In the genomic region with DNA sequence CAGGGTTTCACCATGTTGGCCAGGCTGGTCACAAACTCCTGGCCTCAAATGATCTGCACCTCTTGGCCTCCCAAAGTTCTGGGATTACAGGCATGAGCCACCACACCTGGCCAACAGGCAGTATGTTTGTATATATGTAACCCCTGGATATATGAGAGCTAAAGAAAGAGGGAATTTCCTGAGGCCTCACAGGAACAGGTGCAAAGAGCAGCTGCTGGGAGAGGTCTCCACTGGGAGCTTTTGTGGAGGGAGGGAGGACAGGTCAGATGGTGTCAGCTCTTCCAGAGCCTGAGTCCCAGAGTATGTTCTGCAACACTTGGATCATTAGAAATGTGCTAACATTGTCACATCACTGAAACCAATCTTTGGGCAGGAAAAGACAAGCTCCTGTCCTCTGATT, we compare ENCODE assay signal across 15 cellular contexts.
"Had no signal": no experiment of that assay in that cellular context is flagged by ENCODE, and none has a peak within 500 bp of the region (broad histone marks: within the 10 kb centered on the region; RNA-seq: fewer than 3 reads in every experiment).

No MANE protein-coding gene starts in this region.

- H3K9ac ChIP-seq: neural progenitor cell had no signal

- H3K4me2 ChIP-seq: neural progenitor cell had no signal

- H3K27me3 ChIP-seq: heart left ventricle, neural progenitor cell, ovary had no signal

- H3K4me1 ChIP-seq: neural progenitor cell had no signal

- DNase-seq: activated CD4-positive, alpha-beta T cell treated with anti-CD3 and anti-CD28 coated beads for 1 hour; activated CD4-positive, alpha-beta T cell treated with anti-CD3 and anti-CD28 coated beads, Interleukin-2, amount 50 U/mL, for 4 hours; activated naive CD4-positive, alpha-beta T cell treated with Interleukin-2 at 50 U/mL for 16 hours; activated naive CD8-positive, alpha-beta T cell treated with anti-CD3 and anti-CD28 coated beads, Interleukin-2, amount 50 U/mL, for 24 hours; activated T-cell treated with anti-CD3 and anti-CD28 coated beads for 4 hours; aorta; effector memory CD4-positive, alpha-beta T cell; heart left ventricle; immature natural killer cell; naive B cell; ovary; stimulated activated CD4-positive, alpha-beta T cell treated with anti-CD3 and anti-CD28 coated beads, Interleukin-2, amount 100 ng/mL, for 48 hours; T1000 had no signal

- H3K4me3 ChIP-seq: heart left ventricle, neural progenitor cell, ovary had no signal

- H3K9me3 ChIP-seq: heart left ventricle, ovary had no signal

- H2AFZ ChIP-seq: neural progenitor cell had no signal

- H3K36me3 ChIP-seq: heart left ventricle, neural progenitor cell, ovary had no signal

- H3K27ac ChIP-seq: heart left ventricle, neural progenitor cell, ovary, VCaP had no signal
